In genomic region chr7:80637453-80637852, GRCh38 we compare ENCODE assay signal across 1 cellular context.
TF ChIP-seq lines count a peak whose summit lies in the region.

No MANE protein-coding gene starts in this region.

TF ChIP-seq in IMR-90, 13 proteins besides CTCF, POLR2A, EP300 and RAD21 (continued from another document):
- TF ChIP-seq ELK1 (IDR thresholded peaks at IDR 0.05; ENCODE audit: borderline replicate concordance, low read depth, low read length), result no peak
- TF ChIP-seq CEBPB (IDR thresholded peaks at IDR 0.05; ENCODE audit: low read depth, low read length), result no peak
- no peak for TF ChIP-seq USF2 (IDR thresholded peaks at IDR 0.05; ENCODE audit: low read depth, low read length)
- TF ChIP-seq NFE2L2 (IDR thresholded peaks at IDR 0.05; ENCODE audit: low read depth, low read length), result no peak
